17 cellular contexts compared by ENCODE assay signal in genomic region chrX:9526965-9527364, GRCh38.
DNase-seq lines count a peak whose midpoint lies in the region; ATAC-seq, FAIRE-seq and TF ChIP-seq lines count a peak whose summit lies in the region.
"Had no signal": no experiment of that assay in that cellular context is flagged by ENCODE, and none has a peak within 500 bp of the region (broad histone marks: within the 10 kb centered on the region; RNA-seq: fewer than 3 reads in every experiment).

No MANE protein-coding gene starts in this region.

- peaks cover 2% of the 10 kb centered on the region for H3K9me1 ChIP-seq in K562 (ENCODE audit: control insufficient read depth, insufficient read depth, low read length)

- H3K27me3 Mint-ChIP-seq in H9 (ENCODE audit: low read depth) (peaks cover 2% of the 10 kb centered on the region; the same call in 1 of the 2 replicates), nephron progenitor cell (ENCODE audit: low read depth, poor library complexity) (peaks cover 2% of the 10 kb centered on the region)
- H3K27me3 Mint-ChIP-seq in activated naive CD4-positive, alpha-beta T cell treated with anti-CD3 and anti-CD28 coated beads, Interleukin-2, amount 10 ng/mL, durations not matched to agents 7 days and 5 days: no peaks in the 10 kb centered on the region
- no peaks in the 10 kb centered on the region for H3K27me3 Mint-ChIP-seq in effector memory CD8-positive, alpha-beta T cell
- H3K27me3 Mint-ChIP-seq in activated naive CD4-positive, alpha-beta T cell treated with anti-CD3 and anti-CD28 coated beads for 36 hours (ENCODE audit: low read depth): no peaks in the 10 kb centered on the region

- H3K56ac ChIP-seq in H9 (ENCODE audit: insufficient read length, low read depth, low read length): no peak overlapping the region

- H3K4me3 Mint-ChIP-seq in H9: no peak overlapping the region; a peak in 2 of 5 replicates
- no peak overlapping the region for H3K4me3 Mint-ChIP-seq in nephron progenitor cell
- no peak overlapping the region for H3K4me3 Mint-ChIP-seq in activated naive CD4-positive, alpha-beta T cell treated with anti-CD3 and anti-CD28 coated beads, Interleukin-2, amount 10 ng/mL, durations not matched to agents 7 days and 5 days
- no peak overlapping the region for H3K4me3 Mint-ChIP-seq in effector memory CD8-positive, alpha-beta T cell
- no peak overlapping the region for H3K4me3 Mint-ChIP-seq in activated naive CD4-positive, alpha-beta T cell treated with anti-CD3 and anti-CD28 coated beads for 36 hours

- no peak overlapping the region for H4K8ac ChIP-seq in H9 (replicated peaks; ENCODE audit: insufficient read length, low read depth, low read length)

- no peak overlapping the region for H2BK120ac ChIP-seq in H9 (ENCODE audit: low read depth, low read length, poor library complexity, severe bottlenecking)

- H3K14ac ChIP-seq in H9 (ENCODE audit: insufficient read depth, low read length): peak overlapping the region; percentile 31; the same call in 1 of the 2 replicates

- peak; percentile 46; the same call in 2 of the 3 replicates for ATAC-seq in K562
- ATAC-seq in effector memory CD8-positive, alpha-beta T cell (replicated peaks): no peak
- ATAC-seq: HCT116 had no signal

- no peak overlapping the region for H2BK20ac ChIP-seq in H9 (ENCODE audit: low read depth, low read length, poor library complexity, severe bottlenecking)

- in situ Hi-C loops in K562 (cut with MboI): no loop called here

- H3K79me2 ChIP-seq in H9 (ENCODE audit: insufficient read depth, low read length) (no peaks in the 10 kb centered on the region), K562 (ENCODE audit: control insufficient read depth, insufficient read depth, low read length) (peaks cover 63% of the 10 kb centered on the region)

- H3K79me1 ChIP-seq in H9 (ENCODE audit: insufficient read depth, low read depth, low read length, poor library complexity, severe bottlenecking): no peaks in the 10 kb centered on the region

- peak overlapping the region in 2 of 3 experiments; percentile 64 to 73; a peak in 4 of 7 replicates for H3K27ac Mint-ChIP-seq in H9
- peak overlapping the region; percentile 92 for H3K27ac Mint-ChIP-seq in nephron progenitor cell
- no peak overlapping the region for H3K27ac Mint-ChIP-seq in activated naive CD4-positive, alpha-beta T cell treated with anti-CD3 and anti-CD28 coated beads, Interleukin-2, amount 10 ng/mL, durations not matched to agents 7 days and 5 days
- H3K27ac Mint-ChIP-seq in effector memory CD8-positive, alpha-beta T cell: no peak overlapping the region
- H3K27ac Mint-ChIP-seq in activated naive CD4-positive, alpha-beta T cell treated with anti-CD3 and anti-CD28 coated beads for 36 hours: no peak overlapping the region

- DNase-seq in H9 (no peak), K562 (ENCODE audit: extremely low read depth in 1 of 4, low spot score in 3 of 4) (no peak), nephron progenitor cell (no peak), C1 segment of cervical spinal cord (lab: John Stamatoyannopoulos, UW) (no peak)
- DNase-seq in activated naive CD4-positive, alpha-beta T cell treated with anti-CD3 and anti-CD28 coated beads, Interleukin-2, amount 10 ng/mL, durations not matched to agents 7 days and 5 days: no peak
- DNase-seq in effector memory CD8-positive, alpha-beta T cell: no peak
- DNase-seq in activated naive CD4-positive, alpha-beta T cell treated with anti-CD3 and anti-CD28 coated beads for 36 hours: no peak
- DNase-seq: NCI-H1048, NCI-H1436 treated with DMSO at 0.1 percent for 48 hours, NCI-H2029 treated with DMSO at 0.1 percent for 48 hours, NCI-H2171 treated with DMSO at 0.1 percent for 48 hours, NCI-H748 treated with DMSO at 0.1 percent for 48 hours, PC-9 had no signal

- H3K27me3 ChIP-seq in BLaER1 (no peaks in the 10 kb centered on the region), H9 (ENCODE audit: insufficient read depth, low read length) (no peaks in the 10 kb centered on the region), K562 (ENCODE audit: control insufficient read depth in 2 of 2, insufficient read depth in 2 of 2, low read length in 2 of 2) (no peaks in the 10 kb centered on the region)
- H3K27me3 ChIP-seq: SJSA1 had no signal

- H2AFZ ChIP-seq in H9 (ENCODE audit: low read length): no peak overlapping the region
- H2AFZ ChIP-seq in K562 (ENCODE audit: low read depth, low read length): no peak overlapping the region
- H2AFZ ChIP-seq: PC-9 had no signal

- peak overlapping the region; percentile 7 for H3K18ac ChIP-seq in H9 (ENCODE audit: insufficient read length, low read depth, low read length)

- WGBS in H9 (ENCODE audit: extremely low coverage, insufficient read length, low lambda C conversion rate): no CpG with 5 or more reads among the region's 14 CpGs
- WGBS in K562 (ENCODE audit: insufficient coverage, low coverage, missing lambda C conversion rate): 69% methylated on average over 8 of the region's 14 CpGs

- no peak overlapping the region for H4K5ac ChIP-seq in H9 (ENCODE audit: insufficient read length, low read depth, low read length)

- H3K4me3 ChIP-seq in BLaER1 (no peak overlapping the region), K562 (no peak overlapping the region)
- H3K4me3 ChIP-seq: PC-9, SJSA1 had no signal

- no peak overlapping the region for H3K23ac ChIP-seq in H9 (ENCODE audit: insufficient read length, low read depth, low read length)

- H3K9me3 Mint-ChIP-seq in H9 (peaks cover 0 to 70% of the 10 kb centered on the region in 2 experiments; a peak in 3 of 5 replicates), nephron progenitor cell (peaks cover 66% of the 10 kb centered on the region)
- H3K9me3 Mint-ChIP-seq in activated naive CD4-positive, alpha-beta T cell treated with anti-CD3 and anti-CD28 coated beads, Interleukin-2, amount 10 ng/mL, durations not matched to agents 7 days and 5 days: no peaks in the 10 kb centered on the region
- no peaks in the 10 kb centered on the region for H3K9me3 Mint-ChIP-seq in effector memory CD8-positive, alpha-beta T cell
- H3K9me3 Mint-ChIP-seq in activated naive CD4-positive, alpha-beta T cell treated with anti-CD3 and anti-CD28 coated beads for 36 hours: no peaks in the 10 kb centered on the region

- H3T11ph ChIP-seq in H9 (ENCODE audit: low read length): no peak overlapping the region

- CTCF ChIA-PET in K562 (lab: Yijun Ruan, JAX; ENCODE audit: low intra/inter-chr PET ratio): no interaction called here
- CTCF ChIA-PET in activated naive CD4-positive, alpha-beta T cell treated with anti-CD3 and anti-CD28 coated beads, Interleukin-2, amount 10 ng/mL, durations not matched to agents 7 days and 5 days (lab: Charles Lee): no interaction called here
- CTCF ChIA-PET in activated naive CD4-positive, alpha-beta T cell treated with anti-CD3 and anti-CD28 coated beads for 36 hours (lab: Charles Lee): no interaction called here

- peaks cover 76% of the 10 kb centered on the region for H3K4me1 ChIP-seq in BLaER1
- H3K4me1 ChIP-seq in H9 (ENCODE audit: insufficient read depth, low read length): peaks cover 22% of the 10 kb centered on the region; the same call in 1 of the 2 replicates
- peaks cover 10 to 15% of the 10 kb centered on the region in 2 experiments; a peak in 4 of 5 replicates for H3K4me1 ChIP-seq in K562 (replicated peaks in 1 of 2; ENCODE audit: control insufficient read depth in 2 of 2, insufficient read depth in 2 of 2, low read length in 2 of 2)

- no peaks in the 10 kb centered on the region for H3K23me2 ChIP-seq in H9 (ENCODE audit: insufficient read length, low read depth, low read length, poor library complexity, severe bottlenecking)

- TF ChIP-seq CTCF in H9 (conservative IDR thresholded peaks at IDR 0.05) (peak; percentile 42), K562 (IDR thresholded peaks at IDR 0.05 in 2 of 3, conservative IDR thresholded peaks at IDR 0.05 in 1 of 3; ENCODE audit: insufficient read depth in 2 of 3, low read depth in 1 of 3, low read length in 3 of 3) (no peak), nephron progenitor cell (IDR thresholded peaks at IDR 0.05) (no peak)

- H2BK15ac ChIP-seq in H9 (ENCODE audit: low read depth, low read length): no peak overlapping the region

- H2AK5ac ChIP-seq in H9 (ENCODE audit: insufficient read length, low read length): no peak overlapping the region

- H3K4me1 Mint-ChIP-seq in H9 (peaks cover 43 to 67% of the 10 kb centered on the region in 2 experiments), nephron progenitor cell (peaks cover 70% of the 10 kb centered on the region)
- H3K4me1 Mint-ChIP-seq in activated naive CD4-positive, alpha-beta T cell treated with anti-CD3 and anti-CD28 coated beads, Interleukin-2, amount 10 ng/mL, durations not matched to agents 7 days and 5 days: peaks cover 41% of the 10 kb centered on the region
- H3K4me1 Mint-ChIP-seq in effector memory CD8-positive, alpha-beta T cell (ENCODE audit: low read depth in 2 of 2): peaks cover 13 to 22% of the 10 kb centered on the region in 2 donors
- peaks cover 57% of the 10 kb centered on the region for H3K4me1 Mint-ChIP-seq in activated naive CD4-positive, alpha-beta T cell treated with anti-CD3 and anti-CD28 coated beads for 36 hours (ENCODE audit: low read depth)

- peak overlapping the region; percentile 60 for H3K4me2 ChIP-seq in BLaER1
- H3K4me2 ChIP-seq in H9 (ENCODE audit: insufficient read depth, insufficient read length, low read length): peak overlapping the region; percentile 13
- H3K4me2 ChIP-seq in K562 (ENCODE audit: insufficient read depth, low read length): no peak overlapping the region
- H3K4me2 ChIP-seq: KMS-11, PC-9 had no signal

- no peak for FAIRE-seq in K562 (lab: Jason Lieb, UNC)

- H3K27ac ChIP-seq in BLaER1: no peak overlapping the region
- no peak overlapping the region for H3K27ac ChIP-seq in H9 (ENCODE audit: insufficient read length, low read depth, low read length)
- H3K27ac ChIP-seq in K562 (ENCODE audit: extremely low read depth, low read depth, low read length): no peak overlapping the region
- H3K27ac ChIP-seq: KMS-11, PC-9, SJSA1 had no signal

- H3K36me3 ChIP-seq in BLaER1 (no peaks in the 10 kb centered on the region), K562 (ENCODE audit: control insufficient read depth, insufficient read depth, low read length) (no peaks in the 10 kb centered on the region; the same call in 2 of the 3 replicates)
- H3K36me3 ChIP-seq: SJSA1 had no signal

- no peak for TF ChIP-seq EP300 in K562 (IDR thresholded peaks at IDR 0.05; ENCODE audit: low read length)

- H4K91ac ChIP-seq in H9 (ENCODE audit: insufficient read length, low read depth, low read length): no peak overlapping the region

- BruUV-seq in K562 (replicated peaks; lab: Mats Ljungman, UMichigan): no TSS peak

- H4K20me1 ChIP-seq in BLaER1 (peaks cover 99% of the 10 kb centered on the region), H9 (ENCODE audit: control insufficient read depth, insufficient read depth, insufficient read length) (no peaks in the 10 kb centered on the region), K562 (replicated peaks; ENCODE audit: control insufficient read depth, insufficient read depth, low read length) (peaks cover 16% of the 10 kb centered on the region)

- H3K36me3 Mint-ChIP-seq in H9 (ENCODE audit: insufficient read depth in 1 of 3, low read depth in 3 of 3) (peaks cover 0 to 12% (median 6%) of the 10 kb centered on the region in 3 experiments; a peak in 5 of 7 replicates), nephron progenitor cell (ENCODE audit: low read depth) (peaks cover 23% of the 10 kb centered on the region)
- H3K36me3 Mint-ChIP-seq in activated naive CD4-positive, alpha-beta T cell treated with anti-CD3 and anti-CD28 coated beads, Interleukin-2, amount 10 ng/mL, durations not matched to agents 7 days and 5 days: no peaks in the 10 kb centered on the region
- H3K36me3 Mint-ChIP-seq in effector memory CD8-positive, alpha-beta T cell (ENCODE audit: insufficient read depth): peaks cover 6% of the 10 kb centered on the region
- H3K36me3 Mint-ChIP-seq in activated naive CD4-positive, alpha-beta T cell treated with anti-CD3 and anti-CD28 coated beads for 36 hours (ENCODE audit: low read depth): no peaks in the 10 kb centered on the region

- H2BK12ac ChIP-seq in H9 (ENCODE audit: insufficient read length, low read depth, low read length): no peak overlapping the region

- POLR2A ChIA-PET in K562 (lab: Yijun Ruan, JAX): interaction anchor here (2.0 kb wide), 1 partner anchor 11 kb away, joined by 7 read pairs; no protein-coding TSS in a partner anchor

- H2BK5ac ChIP-seq in H9 (ENCODE audit: insufficient read length, low read length): no peak overlapping the region

- no peak for TF ChIP-seq RAD21 in K562 (CRISPR knock-in tag; conservative IDR thresholded peaks at IDR 0.05 in 1 of 2, IDR thresholded peaks at IDR 0.05 in 1 of 2)

- intact Hi-C loops in K562 (cut with micrococcal nuclease): no loop called here
- intact Hi-C loops in activated naive CD4-positive, alpha-beta T cell treated with anti-CD3 and anti-CD28 coated beads for 36 hours (cut with micrococcal nuclease): no loop called here

- TF ChIP-seq POLR2A in K562 (conservative IDR thresholded peaks at IDR 0.05): no peak

- H3K9ac ChIP-seq in BLaER1 (no peak overlapping the region), H9 (ENCODE audit: extremely low read depth, insufficient read length, low read length) (no peak overlapping the region), K562 (ENCODE audit: insufficient read depth in 1 of 2, low read depth in 2 of 2, low read length in 2 of 2) (0 out of 4 replicates have a peak overlapping the region, but pooled peaks of 1 of the 2 experiments have one; percentile 11)
- H3K9ac ChIP-seq: KMS-11 had no signal

- H3K9me3 ChIP-seq in BLaER1 (no peaks in the 10 kb centered on the region), H9 (ENCODE audit: control insufficient read depth, low read depth, low read length) (no peaks in the 10 kb centered on the region), K562 (replicated peaks; ENCODE audit: control insufficient read depth, insufficient read depth, low read depth, low read length) (no peaks in the 10 kb centered on the region)
- H3K9me3 ChIP-seq: SJSA1 had no signal

- no peak overlapping the region for H3K4ac ChIP-seq in H9 (ENCODE audit: low read depth, low read length)

Comparison
In these comparisons a context has a peak if more than half of its experiments do, and no peak if none do; other contexts are left out.
1. H3K27ac Mint-ChIP-seq: peak in H9 (2 of 3) and nephron progenitor cell (single experiment); none in activated naive CD4-positive, alpha-beta T cell treated with anti-CD3 and anti-CD28 coated beads, Interleukin-2, amount 10 ng/mL, durations not matched to agents 7 days and 5 days (single experiment), effector memory CD8-positive, alpha-beta T cell (0 of 2) and activated naive CD4-positive, alpha-beta T cell treated with anti-CD3 and anti-CD28 coated beads for 36 hours (single experiment).